ENCODE assay signal across 10 cellular contexts in genomic region chr18:56532176-56532840, GRCh38.
DNase-seq lines count a peak whose midpoint lies in the region; ATAC-seq and TF ChIP-seq lines count a peak whose summit lies in the region.
"Had no signal": no experiment of that assay in that cellular context is flagged by ENCODE, and none has a peak within 500 bp of the region (broad histone marks: within the 10 kb centered on the region; RNA-seq: fewer than 3 reads in every experiment).

No MANE protein-coding gene starts in this region.

- no peaks in the 10 kb centered on the region for H3K27me3 ChIP-seq in heart right ventricle

- peaks cover 6% of the 10 kb centered on the region for H3K9me3 Mint-ChIP-seq in chondrocyte (ENCODE audit: low read depth)

- no peaks in the 10 kb centered on the region for H3K36me3 ChIP-seq in heart right ventricle
- H3K36me3 ChIP-seq: cardiac muscle cell had no signal

- H3K27me3 Mint-ChIP-seq in chondrocyte (ENCODE audit: low read depth): peaks cover 4% of the 10 kb centered on the region

- H3K27ac ChIP-seq in heart right ventricle: no peak overlapping the region
- H3K27ac ChIP-seq: cardiac muscle cell had no signal

- H3K4me3 Mint-ChIP-seq in chondrocyte (ENCODE audit: unreplicated experiment): no peak overlapping the region

- ATAC-seq in HG02759 (IDR thresholded peaks at IDR 0.05; ENCODE audit: unreplicated experiment): peak; percentile 90
- no peak for ATAC-seq in heart right ventricle

- no peak overlapping the region for H3K4me3 ChIP-seq in heart right ventricle
- H3K4me3 ChIP-seq: cardiac muscle cell had no signal

- peaks cover 3% of the 10 kb centered on the region for H3K36me3 Mint-ChIP-seq in chondrocyte (ENCODE audit: low read depth)

- DNase-seq in stimulated activated CD4-positive, alpha-beta T cell treated with anti-CD3 and anti-CD28 coated beads, Interleukin-15, amount 100 ng/mL, for 24 hours: peak; percentile 25
- DNase-seq in stimulated activated CD4-positive, alpha-beta T cell treated with anti-CD3 and anti-CD28 coated beads, Interleukin-12 subunit alpha, Interleukin-12 subunit beta, amount 100 ng/mL, for 4 hours: no peak
- DNase-seq in NCI-H226 (peak; percentile 5), chondrocyte (ENCODE audit: low spot score) (no peak), SW 1271 (lab: John Stamatoyannopoulos, UW) (no peak), heart right ventricle (no peak)
- DNase-seq in effector CD8-positive, alpha-beta T cell (lab: John Stamatoyannopoulos, UW): no peak
- DNase-seq: COR-L47 had no signal

- intact Hi-C loops in heart right ventricle (cut with DNase I): no loop called here

- no peaks in the 10 kb centered on the region for H3K4me1 Mint-ChIP-seq in chondrocyte (ENCODE audit: low read depth)

- TF ChIP-seq CTCF in chondrocyte (IDR thresholded peaks at IDR 0.05) (no peak), heart right ventricle (IDR thresholded peaks at IDR 0.05) (no peak)

- no peaks in the 10 kb centered on the region for H3K4me1 ChIP-seq in heart right ventricle

- H3K27ac Mint-ChIP-seq in chondrocyte (ENCODE audit: unreplicated experiment): no peak overlapping the region

- H3K9me3 ChIP-seq in heart right ventricle: no peaks in the 10 kb centered on the region

- WGBS in heart right ventricle, 2 donors: 30 to 52% methylated on average over 3 of the region's 3 CpGs

Comparison
In these comparisons a context has a peak if more than half of its experiments do, and no peak if none do; other contexts are left out.
1. DNase-seq: peak in stimulated activated CD4-positive, alpha-beta T cell treated with anti-CD3 and anti-CD28 coated beads, Interleukin-15, amount 100 ng/mL, for 24 hours (single experiment) and NCI-H226 (single experiment); none in stimulated activated CD4-positive, alpha-beta T cell treated with anti-CD3 and anti-CD28 coated beads, Interleukin-12 subunit alpha, Interleukin-12 subunit beta, amount 100 ng/mL, for 4 hours (single experiment), chondrocyte (single experiment), SW 1271 (0 of 2), effector CD8-positive, alpha-beta T cell (single experiment) and heart right ventricle (0 of 2).